30 cellular contexts compared by ENCODE assay signal in the genomic region with DNA sequence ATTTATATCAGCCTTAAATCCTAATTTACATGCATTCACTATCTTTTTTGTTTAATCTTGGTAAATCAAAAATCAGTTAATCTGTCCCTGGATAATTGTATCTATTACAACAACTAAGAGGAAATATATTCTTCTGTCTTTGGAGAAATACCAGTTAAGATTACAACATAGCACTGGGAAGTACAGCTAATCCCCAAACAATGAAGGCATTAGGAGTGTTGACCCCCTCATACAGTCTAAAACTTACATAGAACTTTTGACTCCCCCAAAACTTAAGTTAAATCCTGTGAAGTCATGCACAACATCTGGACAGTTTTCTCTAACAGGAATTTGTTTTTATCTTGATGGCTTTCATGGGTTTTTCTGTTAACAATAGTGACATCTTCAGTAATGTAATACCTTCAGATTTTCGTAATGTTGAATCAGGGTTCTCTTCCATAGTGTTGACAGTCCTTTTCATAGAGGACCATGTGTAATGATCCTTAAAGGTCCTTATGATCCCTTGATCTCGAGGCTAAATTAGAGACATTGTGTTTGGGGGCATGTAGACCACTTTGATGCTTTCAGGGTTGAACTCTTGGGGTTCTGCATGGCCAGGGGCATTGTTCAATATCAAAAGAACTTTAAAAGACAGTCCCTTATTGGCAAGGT. TPM values are rescaled to one million over a fixed set of nuclear protein-coding genes. Genes with fewer than 3 reads are reported as not detected.
DNase-seq lines count a peak whose midpoint lies in the region; ATAC-seq and TF ChIP-seq lines count a peak whose summit lies in the region.
"Had no signal": no experiment of that assay in that cellular context is flagged by ENCODE, and none has a peak within 500 bp of the region (broad histone marks: within the 10 kb centered on the region; RNA-seq: fewer than 3 reads in every experiment).

No MANE protein-coding gene starts in this region.

- H3K9me3 ChIP-seq in A673 (ENCODE audit: low read depth, low read length, poor library complexity, severe bottlenecking) (no peaks in the 10 kb centered on the region), mesenchymal stem cell (ENCODE audit: control insufficient read depth, low read length) (peaks cover under 1% of the 10 kb centered on the region)
- H3K9me3 ChIP-seq: SJCRH30, testis had no signal

- no peak overlapping the region for H2BK15ac ChIP-seq in mesenchymal stem cell (ENCODE audit: low read depth, poor library complexity, severe bottlenecking)

- DNase-seq in A673 (ENCODE audit: low spot score) (peak; percentile 80), HFFc6 (no peak), fibroblast of gingiva (ENCODE audit: low read depth) (peak; percentile 51), mesenchymal stem cell (no peak), NCI-H1436 (lab: John Stamatoyannopoulos, UW) (no peak), amygdala (lab: John Stamatoyannopoulos, UW) (no peak)
- no peak for DNase-seq in stimulated activated CD8-positive, alpha-beta memory T cell treated with anti-CD3 and anti-CD28 coated beads, Interleukin-4, amount 100 ng/mL, for 48 hours
- DNase-seq: activated CD4-positive, alpha-beta T cell treated with anti-CD3 and anti-CD28 coated beads for 4 hours; AML-193; caudate nucleus; CD4-positive, alpha-beta T cell; effector memory CD8-positive, alpha-beta T cell; erythroblast; Karpas-422; MV-4-11; NCI-H1436 treated with DMSO at 0.1 percent for 48 hours; NCI-H2107; NCI-H446; NCI-H748 treated with DMSO at 0.1 percent for 48 hours; nephron progenitor cell; SJCRH30; stimulated activated naive CD8-positive, alpha-beta T cell treated with anti-CD3 and anti-CD28 coated beads, Interleukin-15, Interleukin-2, amounts not matched to agents 100 U/mL and 50 U/mL, for 24 hours; T1000; testis; WERI-Rb-1 had no signal

- H3K27me3 ChIP-seq in A673 (replicated peaks; ENCODE audit: insufficient read depth, low read depth, low read length, poor library complexity), result no peaks in the 10 kb centered on the region
- no peaks in the 10 kb centered on the region for H3K27me3 ChIP-seq in mesenchymal stem cell (ENCODE audit: control insufficient read depth in 1 of 2, insufficient read depth in 1 of 2, low read length in 2 of 2)
- H3K27me3 ChIP-seq: SJCRH30, testis had no signal

- H3K4me1 ChIP-seq in A673 (ENCODE audit: insufficient read depth, low read length, poor library complexity, severe bottlenecking) (peaks cover 40% of the 10 kb centered on the region), mesenchymal stem cell (ENCODE audit: control insufficient read depth, insufficient read depth, low read depth, low read length) (no peaks in the 10 kb centered on the region)
- H3K4me1 ChIP-seq: SJCRH30, testis had no signal

- no TSS peak for BruUV-seq in A673 (replicated peaks; lab: Mats Ljungman, UMichigan)

- H3K9ac ChIP-seq in mesenchymal stem cell (ENCODE audit: low read length), result peak overlapping the region; percentile 34

- H3K4me1 Mint-ChIP-seq in HFFc6 (ENCODE audit: low read depth), result peaks cover 52% of the 10 kb centered on the region
- H3K4me1 Mint-ChIP-seq in stimulated activated memory B cell treated with anti-CD40 and anti-IgM and Interleukin-4, amounts not matched to agents 10 μg/mL and 1 μg/mL and 100 μg/mL, for 72 hours, result no peaks in the 10 kb centered on the region
- H3K4me1 Mint-ChIP-seq: nephron progenitor cell had no signal

- H2BK120ac ChIP-seq in mesenchymal stem cell (ENCODE audit: low read depth, low read length), result no peak overlapping the region

- no peaks in the 10 kb centered on the region; the same call in 1 of the 2 replicates for H3K27me3 Mint-ChIP-seq in HFFc6 (ENCODE audit: insufficient read depth)
- no peaks in the 10 kb centered on the region for H3K27me3 Mint-ChIP-seq in stimulated activated memory B cell treated with anti-CD40 and anti-IgM and Interleukin-4, amounts not matched to agents 10 μg/mL and 1 μg/mL and 100 μg/mL, for 72 hours
- H3K27me3 Mint-ChIP-seq: CD4-positive, alpha-beta T cell; effector memory CD8-positive, alpha-beta T cell had no signal

- intact Hi-C loops in A673 (cut with micrococcal nuclease; ENCODE audit: unreplicated experiment), result no loop called here

- H3K9me3 Mint-ChIP-seq in HFFc6, result peaks cover 4% of the 10 kb centered on the region; the same call in 1 of the 2 replicates
- H3K9me3 Mint-ChIP-seq in stimulated activated memory B cell treated with anti-CD40 and anti-IgM and Interleukin-4, amounts not matched to agents 10 μg/mL and 1 μg/mL and 100 μg/mL, for 72 hours, result peaks cover 2% of the 10 kb centered on the region

- no peak for ATAC-seq in stimulated activated memory B cell treated with anti-CD40 and anti-IgM and Interleukin-4, amounts not matched to agents 10 μg/mL and 1 μg/mL and 100 μg/mL, for 72 hours
- ATAC-seq: activated naive CD4-positive, alpha-beta T cell treated with anti-CD3 and anti-CD28 coated beads, Interleukin-2, amount 50 U/mL, for 72 hours; effector memory CD8-positive, alpha-beta T cell; HepG2; left lobe of liver; stimulated activated naive CD8-positive, alpha-beta T cell treated with anti-CD3 and anti-CD28 coated beads, Interleukin-15, Interleukin-2, amounts not matched to agents 100 U/mL and 50 U/mL, for 24 hours had no signal

- no peak overlapping the region for H3K4me2 ChIP-seq in mesenchymal stem cell (ENCODE audit: low read length, poor library complexity, severe bottlenecking)
- H3K4me2 ChIP-seq: smooth muscle cell had no signal

- no peak overlapping the region for H4K91ac ChIP-seq in mesenchymal stem cell (ENCODE audit: low read length)

- POLR2A ChIA-PET in A673 (lab: Charles Lee; ENCODE audit: low non-redundant PET), result interaction anchor here (0.6 kb wide), 1 partner anchor 93 kb away, joined by 6 read pairs; no protein-coding TSS in a partner anchor

- no peak overlapping the region for H3K4me3 Mint-ChIP-seq in HFFc6
- no peak overlapping the region for H3K4me3 Mint-ChIP-seq in stimulated activated memory B cell treated with anti-CD40 and anti-IgM and Interleukin-4, amounts not matched to agents 10 μg/mL and 1 μg/mL and 100 μg/mL, for 72 hours
- H3K4me3 Mint-ChIP-seq: CD4-positive, alpha-beta T cell; effector memory CD8-positive, alpha-beta T cell; nephron progenitor cell had no signal

- TF ChIP-seq CTCF in A673 (conservative IDR thresholded peaks at IDR 0.05; ENCODE audit: low read depth, low read length) (no peak), HFFc6 (IDR thresholded peaks at IDR 0.05) (no peak)

- WGBS in mesenchymal stem cell, result 96% methylated on average over 2 of the region's 2 CpGs

- H3K36me3 ChIP-seq in A673 (ENCODE audit: insufficient read depth, low read length, poor library complexity, severe bottlenecking) (peaks cover 24% of the 10 kb centered on the region), mesenchymal stem cell (ENCODE audit: control insufficient read depth in 1 of 2, insufficient read depth in 2 of 2, low read depth in 1 of 2, low read length in 2 of 2) (peaks cover 11 to 77% of the 10 kb centered on the region in 2 experiments)

- CTCF ChIA-PET in A673 (lab: Charles Lee), result no interaction called here

- H3K4ac ChIP-seq in mesenchymal stem cell (ENCODE audit: low read depth in 1 of 2, low read length in 2 of 2), result no peak overlapping the region

- H3K4me3 ChIP-seq in A673 (ENCODE audit: low read depth, low read length, poor library complexity, severe bottlenecking) (no peak overlapping the region), mesenchymal stem cell (ENCODE audit: insufficient read depth in 1 of 2, low read depth in 1 of 2, low read length in 2 of 2) (no peak overlapping the region)
- H3K4me3 ChIP-seq: SJCRH30, smooth muscle cell, testis had no signal

- no peak overlapping the region for H3K14ac ChIP-seq in mesenchymal stem cell (ENCODE audit: low read length in 2 of 2)

- H2BK5ac ChIP-seq in mesenchymal stem cell (ENCODE audit: low read depth, low read length, poor library complexity, severe bottlenecking), result no peak overlapping the region

- H3K79me1 ChIP-seq in mesenchymal stem cell (replicated peaks; ENCODE audit: low read length, poor library complexity, severe bottlenecking), result no peaks in the 10 kb centered on the region

- H3K36me3 Mint-ChIP-seq in HFFc6 (ENCODE audit: low read depth), result peaks cover 82% of the 10 kb centered on the region
- H3K36me3 Mint-ChIP-seq in stimulated activated memory B cell treated with anti-CD40 and anti-IgM and Interleukin-4, amounts not matched to agents 10 μg/mL and 1 μg/mL and 100 μg/mL, for 72 hours, result peaks cover 70% of the 10 kb centered on the region

- H4K8ac ChIP-seq in mesenchymal stem cell (ENCODE audit: low read length), result no peak overlapping the region

- H3K23ac ChIP-seq in mesenchymal stem cell (ENCODE audit: low read length in 2 of 2), result no peak overlapping the region

- no peak overlapping the region for H2BK12ac ChIP-seq in mesenchymal stem cell (ENCODE audit: low read length in 2 of 2)

- no peak overlapping the region for H3K18ac ChIP-seq in mesenchymal stem cell (ENCODE audit: low read depth in 1 of 2, low read length in 2 of 2)

- H2AFZ ChIP-seq in mesenchymal stem cell (ENCODE audit: low read depth, low read length), result no peak overlapping the region

- H3K27ac ChIP-seq in A673 (ENCODE audit: low read depth, low read length, poor library complexity, severe bottlenecking) (peak overlapping the region; percentile 70), mesenchymal stem cell (ENCODE audit: low read length, poor library complexity, severe bottlenecking) (no peak overlapping the region)
- H3K27ac ChIP-seq: SJCRH30, testis, WERI-Rb-1 had no signal

- H2AK5ac ChIP-seq in mesenchymal stem cell (ENCODE audit: low read length, severe bottlenecking), result no peak overlapping the region

- H3K27ac Mint-ChIP-seq in HFFc6, result peak overlapping the region; percentile 10; the same call in 1 of the 2 replicates
- H3K27ac Mint-ChIP-seq in stimulated activated memory B cell treated with anti-CD40 and anti-IgM and Interleukin-4, amounts not matched to agents 10 μg/mL and 1 μg/mL and 100 μg/mL, for 72 hours, result no peak overlapping the region
- H3K27ac Mint-ChIP-seq: activated naive CD4-positive, alpha-beta T cell treated with anti-CD3 and anti-CD28 coated beads, Interleukin-2, amount 50 U/mL, for 72 hours; CD4-positive, alpha-beta T cell; effector memory CD8-positive, alpha-beta T cell; nephron progenitor cell had no signal

RNA-seq across cellular contexts. Expression of a gene that starts 24.1 kb away (rescaled TPM):
- 1.1 and 1.3 TPM in 2 replicates for total RNA-seq in A673 (2021)
- 1 to 10 TPM in 4 of 6 experiments, under 1 TPM in 2; 0.43 to 1.7 (median 1.1) TPM for total RNA-seq in HFFc6 (2021; fragmentation: NEBNext Ultra II Directional; extraction: Animal tissue kit (Norgen Biotek cat#: 25700))
- 0.58 TPM for polyA plus RNA-seq in mesenchymal stem cell (2013, experiment 1 of 2)
- 0.42 TPM for polyA plus RNA-seq in mesenchymal stem cell (2013, experiment 2 of 2)

RNA-seq across cellular contexts. Expression of a gene that starts 26.3 kb away (rescaled TPM):
- total RNA-seq in A673 (2021), result 19.2 and 21.3 TPM in 2 replicates
- total RNA-seq in HFFc6 (2021; fragmentation: NEBNext Ultra II Directional; extraction: Animal tissue kit (Norgen Biotek cat#: 25700)), result 10 to 100 TPM; 11.2 to 15.2 (median 12.4) TPM
- 11.2 TPM for polyA plus RNA-seq in mesenchymal stem cell (2013, experiment 1 of 2)
- polyA plus RNA-seq in mesenchymal stem cell (2013, experiment 2 of 2), result 11.2 TPM

RNA-seq across cellular contexts. Expression of a gene that starts 26.4 kb away (rescaled TPM):
- total RNA-seq in A673 (2021), result 46.1 and 48.3 TPM in 2 replicates
- 10 to 100 TPM; 36.7 to 42.1 (median 38.7) TPM for total RNA-seq in HFFc6 (2021; fragmentation: NEBNext Ultra II Directional; extraction: Animal tissue kit (Norgen Biotek cat#: 25700))
- 13.5 TPM for polyA plus RNA-seq in mesenchymal stem cell (2013, experiment 1 of 2)
- polyA plus RNA-seq in mesenchymal stem cell (2013, experiment 2 of 2), result 13.4 TPM

Comparison
In these comparisons a context has a peak if more than half of its experiments do, and no peak if none do; other contexts are left out.
1. DNase-seq: peak in A673 (single experiment) and fibroblast of gingiva (single experiment); none in HFFc6 (single experiment), mesenchymal stem cell (single experiment), NCI-H1436 (single experiment), stimulated activated CD8-positive, alpha-beta memory T cell treated with anti-CD3 and anti-CD28 coated beads, Interleukin-4, amount 100 ng/mL, for 48 hours (single experiment) and amygdala (0 of 56).